Comparison of ENCODE assay signal across 18 cellular contexts in genomic region chr21:31162827-31163226, GRCh38.
A peak's percentile ranks its signal among the peaks of the same experiment; 100 is the strongest.
DNase-seq lines count a peak whose midpoint lies in the region; ATAC-seq lines count a peak whose summit lies in the region.
"Had no signal": no experiment of that assay in that cellular context is flagged by ENCODE, and none has a peak within 500 bp of the region (broad histone marks: within the 10 kb centered on the region; RNA-seq: fewer than 3 reads in every experiment).

No MANE protein-coding gene starts in this region.

- intact Hi-C loops in sciatic nerve (cut with DNase I) = no loop called here

- no peak overlapping the region for H3K4me3 ChIP-seq in CD8-positive, alpha-beta memory T cell (ENCODE audit: low read length)
- H3K4me3 ChIP-seq: coronary artery, neural progenitor cell, uterus had no signal

- no peaks in the 10 kb centered on the region for H3K9me3 ChIP-seq in CD8-positive, alpha-beta memory T cell (ENCODE audit: low read length)
- H3K9me3 ChIP-seq: uterus had no signal

- POLR2A ChIA-PET in CD8-positive, alpha-beta memory T cell (lab: Charles Lee) = no interaction called here

- peak overlapping the region; percentile 16 for H3K4me3 Mint-ChIP-seq in activated T-cell treated with anti-CD3 and anti-CD28 coated beads, Interleukin-2, amount 50 U/mL, for 24 hours
- H3K4me3 Mint-ChIP-seq in CD8-positive, alpha-beta memory T cell = peak overlapping the region in 1 of 7 donors; percentile 0
- H3K4me3 Mint-ChIP-seq: neural progenitor cell had no signal

- H3K9me3 Mint-ChIP-seq in activated T-cell treated with anti-CD3 and anti-CD28 coated beads, Interleukin-2, amount 50 U/mL, for 24 hours = peaks cover 1% of the 10 kb centered on the region
- H3K9me3 Mint-ChIP-seq in CD8-positive, alpha-beta memory T cell = peaks cover 0 to 2% (median 0%) of the 10 kb centered on the region in 5 donors

- H3K36me3 Mint-ChIP-seq in activated T-cell treated with anti-CD3 and anti-CD28 coated beads, Interleukin-2, amount 50 U/mL, for 24 hours (ENCODE audit: low read depth) = peaks cover 82% of the 10 kb centered on the region
- peaks cover 0 to 4% (median 3%) of the 10 kb centered on the region in 3 donors for H3K36me3 Mint-ChIP-seq in CD8-positive, alpha-beta memory T cell

- H3K27me3 Mint-ChIP-seq in activated T-cell treated with anti-CD3 and anti-CD28 coated beads, Interleukin-2, amount 50 U/mL, for 24 hours = no peaks in the 10 kb centered on the region
- H3K27me3 Mint-ChIP-seq in CD8-positive, alpha-beta memory T cell = peaks cover 2 to 9% of the 10 kb centered on the region in 2 donors

- peak overlapping the region; percentile 73 for H3K27ac Mint-ChIP-seq in activated T-cell treated with anti-CD3 and anti-CD28 coated beads, Interleukin-2, amount 50 U/mL, for 24 hours
- H3K27ac Mint-ChIP-seq in CD8-positive, alpha-beta memory T cell = peak overlapping the region in 1 of 8 donors; percentile 72
- H3K27ac Mint-ChIP-seq: neural progenitor cell had no signal

- peaks cover 94% of the 10 kb centered on the region for H3K4me1 ChIP-seq in CD8-positive, alpha-beta memory T cell (ENCODE audit: insufficient read depth, low read length)
- H3K4me1 ChIP-seq: uterus had no signal

- no peaks in the 10 kb centered on the region for H3K36me3 ChIP-seq in CD8-positive, alpha-beta memory T cell (ENCODE audit: insufficient read depth, low read length)
- H3K36me3 ChIP-seq: neural progenitor cell, uterus had no signal

- DNase-seq in activated T-cell treated with anti-CD3 and anti-CD28 coated beads, Interleukin-2, amount 50 U/mL, for 24 hours = no peak
- DNase-seq in activated T-cell treated with anti-CD3 and anti-CD28 coated beads, Interleukin-2, amount 50 U/mL, for 48 hours = no peak
- DNase-seq in RPMI7951 (ENCODE audit: low read depth) (peak; percentile 79), fibroblast of gingiva (ENCODE audit: low read depth) (peak; percentile 41), sciatic nerve (ENCODE audit: low spot score) (no peak), NCI-H2107 treated with DMSO at 0.1 percent for 48 hours (lab: John Stamatoyannopoulos, UW; ENCODE audit: unreplicated experiment) (no peak), NCI-H748 (lab: John Stamatoyannopoulos, UW; ENCODE audit: unreplicated experiment) (no peak)
- DNase-seq in CD8-positive, alpha-beta memory T cell = no peak
- DNase-seq: ACHN; activated effector memory CD4-positive, alpha-beta T cell treated with Interleukin-2 at 50 U/mL for 16 hours; HCEC 1CT; kidney glomerular epithelial cell; NCI-H1092; NCI-H524 treated with DMSO at 0.1 percent for 48 hours; stimulated activated CD4-positive, alpha-beta T cell treated with anti-CD3 and anti-CD28 coated beads, Interleukin-12 subunit alpha, Interleukin-12 subunit beta, amount 100 ng/mL, for 4 hours; uterus had no signal

- H3K4me1 Mint-ChIP-seq in activated T-cell treated with anti-CD3 and anti-CD28 coated beads, Interleukin-2, amount 50 U/mL, for 24 hours (ENCODE audit: low read depth) = peaks cover 87% of the 10 kb centered on the region
- H3K4me1 Mint-ChIP-seq in CD8-positive, alpha-beta memory T cell = peaks cover 23 to 77% (median 46%) of the 10 kb centered on the region in 3 donors

- peak; percentile 33 for ATAC-seq in sciatic nerve

- no peaks in the 10 kb centered on the region for H3K27me3 ChIP-seq in CD8-positive, alpha-beta memory T cell (ENCODE audit: insufficient read depth, low read length, poor library complexity, severe bottlenecking)
- H3K27me3 ChIP-seq: neural progenitor cell, uterus had no signal

- no peak overlapping the region for H3K27ac ChIP-seq in CD8-positive, alpha-beta memory T cell (ENCODE audit: low read depth, low read length)
- H3K27ac ChIP-seq: coronary artery, neural progenitor cell, uterus had no signal

- CTCF ChIA-PET in CD8-positive, alpha-beta memory T cell (lab: Charles Lee) = interaction anchor here (0.8 kb wide), 1 partner anchor 63 kb away, joined by 3 read pairs; no protein-coding TSS in a partner anchor

Comparison
In these comparisons a context has a peak if more than half of its experiments do, and no peak if none do; other contexts are left out.
1. DNase-seq: peak in RPMI7951 (single experiment) and fibroblast of gingiva (single experiment); none in activated T-cell treated with anti-CD3 and anti-CD28 coated beads, Interleukin-2, amount 50 U/mL, for 24 hours (single experiment), activated T-cell treated with anti-CD3 and anti-CD28 coated beads, Interleukin-2, amount 50 U/mL, for 48 hours (0 of 2), sciatic nerve (single experiment), CD8-positive, alpha-beta memory T cell (0 of 5), NCI-H2107 treated with DMSO at 0.1 percent for 48 hours (single experiment) and NCI-H748 (single experiment).